9 cellular contexts compared by ENCODE assay signal in genomic region chr11:27485930-27486773, GRCh38. TPM values are rescaled to one million over a fixed set of nuclear protein-coding genes. Genes with fewer than 3 reads are reported as not detected.
DNase-seq lines count a peak whose midpoint lies in the region; ATAC-seq and TF ChIP-seq lines count a peak whose summit lies in the region.
"Had no signal": no experiment of that assay in that cellular context is flagged by ENCODE, and none has a peak within 500 bp of the region (broad histone marks: within the 10 kb centered on the region; RNA-seq: fewer than 3 reads in every experiment).

No MANE protein-coding gene starts in this region.

- H3K9me3 Mint-ChIP-seq in natural killer cell, result no peaks in the 10 kb centered on the region
- no peaks in the 10 kb centered on the region for H3K9me3 Mint-ChIP-seq in natural killer cell treated with Interleukin-12 subunit alpha and Interleukin-12 subunit beta and Interleukin-15 and Interleukin-18, amount 100 ng/mL, for 72 hours
- H3K9me3 Mint-ChIP-seq: dendritic cell treated with granulocyte-macrophage colony-stimulating factor and Interleukin-4, amounts not matched to agents 40 ng/mL and 50 ng/mL, for 4 days had no signal

- peak in 2 of 3 donors; percentile 61 to 64 for ATAC-seq in natural killer cell
- ATAC-seq in natural killer cell treated with Interleukin-12 subunit alpha and Interleukin-12 subunit beta and Interleukin-15 and Interleukin-18, amount 100 ng/mL, for 72 hours, result no peak
- peak; percentile 75 for ATAC-seq in HG02884 (IDR thresholded peaks at IDR 0.05; ENCODE audit: unreplicated experiment)
- ATAC-seq in right cardiac atrium, result peak; percentile 45 to 50

- H3K9me3 ChIP-seq in right cardiac atrium (ENCODE audit: control insufficient read depth, low read length) (no peaks in the 10 kb centered on the region), spleen (no peaks in the 10 kb centered on the region)

- H3K27me3 Mint-ChIP-seq in natural killer cell (ENCODE audit: low read depth in 2 of 2), result no peaks in the 10 kb centered on the region
- H3K27me3 Mint-ChIP-seq in natural killer cell treated with Interleukin-12 subunit alpha and Interleukin-12 subunit beta and Interleukin-15 and Interleukin-18, amount 100 ng/mL, for 72 hours, result no peaks in the 10 kb centered on the region
- H3K27me3 Mint-ChIP-seq: dendritic cell treated with granulocyte-macrophage colony-stimulating factor and Interleukin-4, amounts not matched to agents 40 ng/mL and 50 ng/mL, for 4 days had no signal

- H3K4me3 Mint-ChIP-seq in natural killer cell, result no peak overlapping the region
- no peak overlapping the region for H3K4me3 Mint-ChIP-seq in natural killer cell treated with Interleukin-12 subunit alpha and Interleukin-12 subunit beta and Interleukin-15 and Interleukin-18, amount 100 ng/mL, for 72 hours
- H3K4me3 Mint-ChIP-seq: dendritic cell treated with granulocyte-macrophage colony-stimulating factor and Interleukin-4, amounts not matched to agents 40 ng/mL and 50 ng/mL, for 4 days had no signal

- no peak for TF ChIP-seq POLR2A in spleen (IDR thresholded peaks at IDR 0.05)

- no peaks in the 10 kb centered on the region for H3K36me3 Mint-ChIP-seq in natural killer cell
- no peaks in the 10 kb centered on the region for H3K36me3 Mint-ChIP-seq in natural killer cell treated with Interleukin-12 subunit alpha and Interleukin-12 subunit beta and Interleukin-15 and Interleukin-18, amount 100 ng/mL, for 72 hours

- peaks cover 0 to 24% (median 14%) of the 10 kb centered on the region in 6 donors for H3K36me3 ChIP-seq in spleen

- H3K27me3 ChIP-seq in right cardiac atrium (ENCODE audit: control insufficient read depth, insufficient read depth), result no peaks in the 10 kb centered on the region
- no peaks in the 10 kb centered on the region for H3K27me3 ChIP-seq in spleen (replicated peaks in 1 of 7)

- no peak overlapping the region for H3K27ac ChIP-seq in right cardiac atrium (ENCODE audit: low read length)
- no peak overlapping the region for H3K27ac ChIP-seq in spleen

- H3K27ac Mint-ChIP-seq in natural killer cell, result no peak overlapping the region
- no peak overlapping the region for H3K27ac Mint-ChIP-seq in natural killer cell treated with Interleukin-12 subunit alpha and Interleukin-12 subunit beta and Interleukin-15 and Interleukin-18, amount 100 ng/mL, for 72 hours
- H3K27ac Mint-ChIP-seq: dendritic cell treated with granulocyte-macrophage colony-stimulating factor and Interleukin-4, amounts not matched to agents 40 ng/mL and 50 ng/mL, for 4 days had no signal

- TF ChIP-seq CTCF in natural killer cell (IDR thresholded peaks at IDR 0.05) (peak; percentile 85), spleen (IDR thresholded peaks at IDR 0.05 in 8 of 11, conservative IDR thresholded peaks at IDR 0.05 in 3 of 11) (peak; percentile 49 to 90 (median 79))

- 36% methylated on average over 4 of the region's 4 CpGs for WGBS in right cardiac atrium
- 40 to 51% (median 47%) methylated on average over 4 of the region's 4 CpGs for WGBS in spleen, 5 donors

- H3K4me1 ChIP-seq in right cardiac atrium (ENCODE audit: control insufficient read depth, insufficient read depth, low read length), result no peaks in the 10 kb centered on the region
- H3K4me1 ChIP-seq in spleen, result no peaks in the 10 kb centered on the region

- H3K4me1 Mint-ChIP-seq in natural killer cell, result no peaks in the 10 kb centered on the region
- H3K4me1 Mint-ChIP-seq in natural killer cell treated with Interleukin-12 subunit alpha and Interleukin-12 subunit beta and Interleukin-15 and Interleukin-18, amount 100 ng/mL, for 72 hours (ENCODE audit: low read depth in 2 of 2), result peaks cover 3 to 5% of the 10 kb centered on the region in 2 donors

- no peak overlapping the region for H3K4me3 ChIP-seq in right cardiac atrium (ENCODE audit: low read length)
- no peak overlapping the region for H3K4me3 ChIP-seq in spleen

- intact Hi-C loops in natural killer cell (cut with micrococcal nuclease) (loop anchor here (2.0 kb wide), 1 partner anchor 1201 kb away; no protein-coding TSS in a partner anchor), right cardiac atrium (cut with DNase I) (loop anchor here (2.0 to 5.0 kb wide), 2 partner anchors 301 to 304 kb away; no protein-coding TSS in a partner anchor), spleen (cut with DNase I; ENCODE audit: low total_unique reads) (loop anchor here (5.0 kb wide), 1 partner anchor 304 kb away; no protein-coding TSS in a partner anchor)

- DNase-seq in natural killer cell (no peak), NCI-H345 treated with DMSO at 0.1 percent for 48 hours (lab: John Stamatoyannopoulos, UW; ENCODE audit: unreplicated experiment) (peak; percentile 57), amniotic epithelial cell (ENCODE audit: low read depth) (peak; percentile 53), right cardiac atrium (no peak), spleen (no peak), cortex of kidney (lab: John Stamatoyannopoulos, UW) (no peak)
- DNase-seq in natural killer cell treated with Interleukin-12 subunit alpha and Interleukin-12 subunit beta and Interleukin-15 and Interleukin-18, amount 100 ng/mL, for 72 hours (ENCODE audit: low spot score), result no peak

RNA-seq across cellular contexts. Expression of gene LGR4, which starts 13.6 kb away (rescaled TPM):
- under 1 TPM; 0.08 to 0.70 (median 0.35) TPM for total RNA-seq in natural killer cell
- under 1 TPM in 1 of 2 donors, not detected in 1; 0.05 TPM for total RNA-seq in natural killer cell treated with Interleukin-12 subunit alpha and Interleukin-12 subunit beta and Interleukin-15 and Interleukin-18, amount 100 ng/mL, for 72 hours
- total RNA-seq in right cardiac atrium, result 10 to 100 TPM; 41.0 to 50.6 (median 42.9) TPM
- 16.0 TPM for polyA plus RNA-seq in right cardiac atrium
- 10 to 100 TPM; 12.3 to 47.2 (median 33.8) TPM for total RNA-seq in spleen
- polyA plus RNA-seq in spleen, result 1 to 10 TPM; 1.5 to 5.1 (median 1.5) TPM

RNA-seq across cellular contexts. Expression of gene LIN7C, which starts 20.4 kb away (rescaled TPM):
- total RNA-seq in natural killer cell (10 to 100 TPM; 16.4 to 25.3 (median 22.5) TPM), right cardiac atrium (10 to 100 TPM; 18.0 to 25.2 (median 19.8) TPM), spleen (10 to 100 TPM; 24.7 to 42.4 (median 31.2) TPM)
- total RNA-seq in natural killer cell treated with Interleukin-12 subunit alpha and Interleukin-12 subunit beta and Interleukin-15 and Interleukin-18, amount 100 ng/mL, for 72 hours, result 10 to 100 TPM; 17.5 to 20.5 TPM
- polyA plus RNA-seq in right cardiac atrium (7.6 TPM), spleen (1 to 10 TPM; 4.8 to 8.9 (median 6.4) TPM)

Comparison
In these comparisons a context has a peak if more than half of its experiments do, and no peak if none do; other contexts are left out.
1. ATAC-seq: peak in natural killer cell (2 of 3), HG02884 (single experiment) and right cardiac atrium (2 of 2); none in natural killer cell treated with Interleukin-12 subunit alpha and Interleukin-12 subunit beta and Interleukin-15 and Interleukin-18, amount 100 ng/mL, for 72 hours (0 of 2).
2. DNase-seq: peak in NCI-H345 treated with DMSO at 0.1 percent for 48 hours (single experiment) and amniotic epithelial cell (single experiment); none in natural killer cell (single experiment), natural killer cell treated with Interleukin-12 subunit alpha and Interleukin-12 subunit beta and Interleukin-15 and Interleukin-18, amount 100 ng/mL, for 72 hours (single experiment), right cardiac atrium (0 of 3), spleen (single experiment) and cortex of kidney (single experiment).
3. RNA of gene LGR4, which starts 13.6 kb away (total RNA-seq): 41.0 to 50.6 TPM in right cardiac atrium and 12.3 to 47.2 TPM in spleen; 0.08 to 0.70 TPM in natural killer cell and 0.05 TPM in natural killer cell treated with Interleukin-12 subunit alpha and Interleukin-12 subunit beta and Interleukin-15 and Interleukin-18, amount 100 ng/mL, for 72 hours; every median in the first group is over 4 times any median in the second.